ENCODE assay signal across 8 cellular contexts in the genomic region with DNA sequence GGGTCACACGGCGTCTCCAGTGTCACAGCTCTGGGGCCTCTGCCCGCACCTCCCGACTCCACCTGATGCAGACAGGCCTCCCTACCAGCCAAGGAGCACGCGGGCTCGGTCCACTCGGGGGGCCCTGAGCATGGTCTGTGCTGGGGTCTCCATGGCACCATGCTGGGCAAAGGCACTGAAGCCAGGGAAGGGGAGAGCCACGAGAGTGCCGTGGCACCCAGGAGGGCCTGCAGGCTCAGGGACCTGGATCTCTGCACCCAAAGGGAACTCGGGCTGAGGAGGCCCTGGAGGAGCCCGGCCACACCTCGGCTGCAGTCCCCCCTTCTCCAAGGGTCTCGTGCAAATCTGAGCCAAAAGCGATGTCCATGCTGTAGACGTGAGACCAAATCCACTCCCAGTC. TPM values are rescaled to one million over a fixed set of nuclear protein-coding genes. Genes with fewer than 3 reads are reported as not detected.
DNase-seq lines count a peak whose midpoint lies in the region; ATAC-seq and TF ChIP-seq lines count a peak whose summit lies in the region.
"Not testable (repeated sequence)": the region's sequence is repeated elsewhere in the genome, so short reads cannot be mapped to it uniquely, and the experiment has no call there.

No MANE protein-coding gene starts in this region.

- H3K27ac ChIP-seq in GM23338 (ENCODE audit: low read depth); body of pancreas; left ventricle myocardium inferior (replicated peaks); lower lobe of right lung; suprapubic skin; aorta (ENCODE audit: low read depth in 1 of 2, low read length in 2 of 2): not testable (repeated sequence)

- not testable (repeated sequence) for H3K9me3 ChIP-seq in body of pancreas; left ventricle myocardium inferior (replicated peaks); lower lobe of right lung; suprapubic skin; aorta (ENCODE audit: control insufficient read depth, low read length)

- intact Hi-C loops in body of pancreas (cut with DNase I) (loop anchor here (5.0 kb wide), 1 partner anchor 87 kb away; no protein-coding TSS in a partner anchor), posterior vena cava (cut with DNase I) (loop anchor here in 1 of 2 donors (5.0 kb wide), 1 partner anchor 87 kb away; no protein-coding TSS in a partner anchor)
- intact Hi-C loops in left ventricle myocardium inferior (cut with micrococcal nuclease); lower lobe of right lung (cut with DNase I); aorta (cut with DNase I): not testable (repeated sequence)

- not testable (repeated sequence) for H3K27ac Mint-ChIP-seq in GM23338

- 85 to 89% methylated on average over 12 to 16 of the region's 16 CpGs for WGBS in body of pancreas, 2 donors
- 87% methylated on average over 8 of the region's 16 CpGs for WGBS in suprapubic skin
- WGBS in aorta, 2 donors, result 86 to 93% methylated on average over 14 of the region's 16 CpGs

- H3K9me2 ChIP-seq in GM23338 (ENCODE audit: insufficient read depth), result not testable (repeated sequence)

- H4K20me1 ChIP-seq in GM23338 (replicated peaks; ENCODE audit: insufficient read depth), result not testable (repeated sequence)

- not testable (repeated sequence) for TF ChIP-seq EP300 in suprapubic skin (IDR thresholded peaks at IDR 0.05)

- H3K4me2 ChIP-seq in GM23338, result not testable (repeated sequence)

- H3K4me3 Mint-ChIP-seq in GM23338, result not testable (repeated sequence)

- H3K4me1 Mint-ChIP-seq in GM23338, result not testable (repeated sequence)

- not testable (repeated sequence) for H2AFZ ChIP-seq in GM23338

- H3K36me3 ChIP-seq in GM23338 (ENCODE audit: insufficient read depth); body of pancreas (replicated peaks in 1 of 2; ENCODE audit: insufficient read depth in 1 of 2, low read depth in 2 of 2); lower lobe of right lung; suprapubic skin; aorta (ENCODE audit: control insufficient read depth in 1 of 2, insufficient read depth in 2 of 2, low read length in 1 of 2): not testable (repeated sequence)
- H3K36me3 ChIP-seq in left ventricle myocardium inferior, result peaks cover 12% of the 10 kb centered on the region

- not testable (repeated sequence) for TF ChIP-seq POLR2A in body of pancreas (IDR thresholded peaks at IDR 0.05); suprapubic skin (IDR thresholded peaks at IDR 0.05)

- not testable (repeated sequence) for H3K79me2 ChIP-seq in GM23338 (replicated peaks; ENCODE audit: insufficient read depth)

- H3F3A ChIP-seq in GM23338 (replicated peaks; ENCODE audit: low read depth), result not testable (repeated sequence)

- not testable (repeated sequence) for H3K9me3 Mint-ChIP-seq in GM23338

- TF ChIP-seq CTCF in GM23338 (conservative IDR thresholded peaks at IDR 0.05; ENCODE audit: low read depth in 2 of 2); body of pancreas (IDR thresholded peaks at IDR 0.05); left ventricle myocardium inferior (IDR thresholded peaks at IDR 0.05; ENCODE audit: borderline replicate concordance); lower lobe of right lung (IDR thresholded peaks at IDR 0.05); suprapubic skin (IDR thresholded peaks at IDR 0.05): not testable (repeated sequence)

- peaks cover 12% of the 10 kb centered on the region for H3K27me3 Mint-ChIP-seq in GM23338 (ENCODE audit: insufficient read depth, low read depth, poor library complexity)

- not testable (repeated sequence) for DNase-seq in GM23338 (ENCODE audit: low spot score)
- DNase-seq in activated CD8-positive, alpha-beta memory T cell treated with anti-CD3 and anti-CD28 coated beads for 24 hours, result peak; percentile 55
- DNase-seq in body of pancreas, result peak in 3 of 4 donors; percentile 7 to 12 (median 10)
- peak; percentile 9 for DNase-seq in left ventricle myocardium inferior
- peak; percentile 30 for DNase-seq in lower lobe of right lung
- DNase-seq in posterior vena cava (ENCODE audit: low spot score), result peak; percentile 83
- DNase-seq in suprapubic skin (ENCODE audit: low spot score in 2 of 2), result peak; percentile 60 to 79
- DNase-seq in aorta, result peak; percentile 47 to 79

- H3K4me1 ChIP-seq in GM23338 (ENCODE audit: insufficient read depth); body of pancreas; left ventricle myocardium inferior; lower lobe of right lung; suprapubic skin; aorta (ENCODE audit: control insufficient read depth in 1 of 2, insufficient read depth in 2 of 2, low read length in 2 of 2): not testable (repeated sequence)

- peak; percentile 8; the same call in 2 of the 3 replicates for ATAC-seq in GM23338
- not testable (repeated sequence) for ATAC-seq in body of pancreas; lower lobe of right lung; aorta (ENCODE audit: low FRiP score)

- H3K36me3 Mint-ChIP-seq in GM23338 (ENCODE audit: low read depth), result peaks cover 14% of the 10 kb centered on the region

- not testable (repeated sequence) for H3K27me3 ChIP-seq in GM23338 (ENCODE audit: insufficient read depth); body of pancreas; left ventricle myocardium inferior (ENCODE audit: low read depth); lower lobe of right lung (ENCODE audit: low read depth); suprapubic skin; aorta (ENCODE audit: control insufficient read depth in 1 of 2, insufficient read depth in 2 of 2, low read length in 1 of 2)

- H3K4me3 ChIP-seq in GM23338; body of pancreas; left ventricle myocardium inferior; lower lobe of right lung; suprapubic skin; aorta (ENCODE audit: low read length in 2 of 2): not testable (repeated sequence)

RNA-seq across cellular contexts. Expression of a gene that starts 6.4 kb away (rescaled TPM):
- total RNA-seq in GM23338 (2014; rRNA removed; shearing (Covaris generic)), result 21.8 and 29.1 TPM in 2 replicates
- polyA plus RNA-seq in GM23338 (2016; fragmentation: Nextera tagmentation; extraction: Ambion mirVana) (5.1 and 8.0 TPM in 2 replicates), aorta (1 to 10 TPM; 1.5 to 3.1 TPM)
- total RNA-seq in body of pancreas (10 to 100 TPM in 1 of 2 donors, 1 to 10 TPM in 1; 4.7 to 10.9 TPM), left ventricle myocardium inferior (18.7 TPM), lower lobe of right lung (28.7 TPM), posterior vena cava (10 to 100 TPM in 1 of 2 donors, 1 to 10 TPM in 1; 8.9 to 29.1 TPM), suprapubic skin (10 to 100 TPM in 2 of 4 donors, 1 to 10 TPM in 2; 7.5 to 81.5 (median 22.6) TPM), aorta (10 to 100 TPM in 1 of 2 donors, 1 to 10 TPM in 1; 9.4 to 26.0 TPM)

RNA-seq across cellular contexts. Expression of a gene that starts 48.2 kb away (rescaled TPM):
- total RNA-seq in GM23338 (2014; rRNA removed; shearing (Covaris generic)), result 41.6 and 54.7 TPM in 2 replicates
- polyA plus RNA-seq in GM23338 (2016; fragmentation: Nextera tagmentation; extraction: Ambion mirVana) (29.8 and 32.9 TPM in 2 replicates), aorta (10 to 100 TPM; 12.5 to 36.4 TPM)
- total RNA-seq in body of pancreas (10 to 100 TPM; 18.9 to 47.1 TPM), left ventricle myocardium inferior (23.6 TPM), lower lobe of right lung (37.7 TPM), posterior vena cava (10 to 100 TPM; 28.6 to 36.0 TPM), suprapubic skin (10 to 100 TPM; 25.2 to 73.0 (median 38.8) TPM), aorta (10 to 100 TPM; 38.2 to 39.7 TPM)

RNA-seq across cellular contexts. Expression of a gene that starts 48.3 kb away (rescaled TPM):
- 44.4 and 44.8 TPM in 2 replicates for total RNA-seq in GM23338 (2014; rRNA removed; shearing (Covaris generic))
- polyA plus RNA-seq in GM23338 (2016; fragmentation: Nextera tagmentation; extraction: Ambion mirVana), result 42.2 and 42.5 TPM in 2 replicates
- total RNA-seq in body of pancreas, result 1 to 10 TPM; 1.3 TPM
- 0.44 TPM for total RNA-seq in left ventricle myocardium inferior
- total RNA-seq in lower lobe of right lung, result 1.0 TPM
- 1 to 10 TPM in 1 of 2 donors, under 1 TPM in 1; 0.95 to 1.6 TPM for total RNA-seq in posterior vena cava
- total RNA-seq in suprapubic skin, result 1 to 10 TPM; 1.1 to 3.7 (median 1.6) TPM
- 1 to 10 TPM in 1 of 2 donors, under 1 TPM in 1; 0.84 to 1.3 TPM for total RNA-seq in aorta
- 1 to 10 TPM in 1 of 2 donors, under 1 TPM in 1; 0.28 to 1.3 TPM for polyA plus RNA-seq in aorta

RNA-seq across cellular contexts. Expression of a gene that starts 59.9 kb away (rescaled TPM):
- 1.2 and 1.3 TPM in 2 replicates for total RNA-seq in GM23338 (2014; rRNA removed; shearing (Covaris generic))
- polyA plus RNA-seq in GM23338 (2016; fragmentation: Nextera tagmentation; extraction: Ambion mirVana), result 0.83 and 0.89 TPM in 2 replicates
- 1 to 10 TPM; 6.2 to 8.9 TPM for total RNA-seq in body of pancreas
- total RNA-seq in left ventricle myocardium inferior, result 13.4 TPM
- 14.9 TPM for total RNA-seq in lower lobe of right lung
- total RNA-seq in posterior vena cava, result 10 to 100 TPM in 1 of 2 donors, 1 to 10 TPM in 1; 9.1 to 14.9 TPM
- total RNA-seq in suprapubic skin, result 10 to 100 TPM in 3 of 4 donors, 1 to 10 TPM in 1; 9.3 to 35.2 (median 19.4) TPM
- total RNA-seq in aorta, result 10 to 100 TPM in 1 of 2 donors, 1 to 10 TPM in 1; 5.9 to 17.7 TPM
- polyA plus RNA-seq in aorta, result 1 to 10 TPM; 2.0 to 4.5 TPM
